ENCODE assay signal across 21 cellular contexts in the genomic region with DNA sequence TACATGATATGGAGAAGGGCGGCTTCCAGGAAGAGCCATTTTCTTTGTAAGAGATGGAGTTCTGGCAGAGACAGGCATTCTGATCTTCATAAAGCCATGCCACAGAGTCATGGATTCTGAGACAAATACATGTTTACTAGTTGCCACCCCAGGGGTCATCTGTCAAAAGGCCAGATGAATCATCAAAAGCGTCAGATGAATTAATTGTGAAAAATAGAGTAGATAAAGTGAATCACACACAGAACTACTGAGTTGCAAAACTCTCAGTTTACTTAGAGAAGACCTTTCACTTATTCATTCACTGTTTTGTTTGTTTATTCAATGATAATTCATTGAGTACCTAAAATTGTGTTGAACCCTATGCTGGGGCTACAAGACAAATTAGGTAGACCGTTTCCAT.
"Had no signal": no experiment of that assay in that cellular context is flagged by ENCODE, and none has a peak within 500 bp of the region (broad histone marks: within the 10 kb centered on the region; RNA-seq: fewer than 3 reads in every experiment).

No MANE protein-coding gene starts in this region.

- H3K4me1 ChIP-seq: esophagus muscularis mucosa, stomach, upper lobe of left lung had no signal

- DNase-seq: activated CD4-positive, alpha-beta T cell treated with anti-CD3 and anti-CD28 coated beads, Interleukin-2, amount 50 U/mL, for 4 hours; activated gamma-delta T cell; activated T-cell treated with anti-CD3 and anti-CD28 coated beads, Interleukin-2, amount 50 U/mL, for 72 hours; amniotic stem cell; effector CD8-positive, alpha-beta T cell; islet precursor cell; small intestine; stimulated activated CD4-positive, alpha-beta T cell treated with anti-CD3 and anti-CD28 coated beads, Interleukin-4, amount 100 ng/mL, for 24 hours; stomach; T-helper 2 cell; upper lobe of left lung had no signal

- FAIRE-seq: small intestine had no signal

- H3K27me3 Mint-ChIP-seq: dendritic cell treated with granulocyte-macrophage colony-stimulating factor and Interleukin-4, amounts not matched to agents 40 ng/mL and 50 ng/mL, for 4 days; progenitor cell of endocrine pancreas had no signal

- ATAC-seq: activated naive CD4-positive, alpha-beta T cell treated with anti-CD3 and anti-CD28 coated beads, Interleukin-2, amount 50 U/mL, for 72 hours; activated T-cell treated with anti-CD3 and anti-CD28 coated beads, Interleukin-2, amount 50 U/mL, for 72 hours; stimulated activated effector memory CD8-positive, alpha-beta T cell treated with anti-CD3 and anti-CD28 coated beads, Interleukin-12 subunit alpha, Interleukin-12 subunit beta, amount 100 ng/mL, for 72 hours had no signal

- H3K4me3 ChIP-seq: cardiac muscle cell, esophagus muscularis mucosa, hepatocyte, lung, right atrium auricular region, stomach, upper lobe of left lung had no signal

- H3K27ac Mint-ChIP-seq: activated naive CD4-positive, alpha-beta T cell treated with anti-CD3 and anti-CD28 coated beads, Interleukin-2, amount 50 U/mL, for 72 hours; activated T-cell treated with anti-CD3 and anti-CD28 coated beads, Interleukin-2, amount 50 U/mL, for 72 hours; dendritic cell treated with granulocyte-macrophage colony-stimulating factor and Interleukin-4, amounts not matched to agents 40 ng/mL and 50 ng/mL, for 4 days; progenitor cell of endocrine pancreas; stimulated activated effector memory CD8-positive, alpha-beta T cell treated with anti-CD3 and anti-CD28 coated beads, Interleukin-12 subunit alpha, Interleukin-12 subunit beta, amount 100 ng/mL, for 72 hours had no signal

- H3K27me3 ChIP-seq: cardiac muscle cell, esophagus muscularis mucosa, hepatocyte, right atrium auricular region, upper lobe of left lung had no signal

- H3K4me1 Mint-ChIP-seq: stimulated activated effector memory CD8-positive, alpha-beta T cell treated with anti-CD3 and anti-CD28 coated beads, Interleukin-12 subunit alpha, Interleukin-12 subunit beta, amount 100 ng/mL, for 72 hours had no signal

- H3K36me3 Mint-ChIP-seq: activated naive CD4-positive, alpha-beta T cell treated with anti-CD3 and anti-CD28 coated beads, Interleukin-2, amount 50 U/mL, for 72 hours; stimulated activated effector memory CD8-positive, alpha-beta T cell treated with anti-CD3 and anti-CD28 coated beads, Interleukin-12 subunit alpha, Interleukin-12 subunit beta, amount 100 ng/mL, for 72 hours had no signal

- H3K9me3 ChIP-seq: esophagus muscularis mucosa, right atrium auricular region had no signal

- H3K4me3 Mint-ChIP-seq: activated T-cell treated with anti-CD3 and anti-CD28 coated beads, Interleukin-2, amount 50 U/mL, for 72 hours; dendritic cell treated with granulocyte-macrophage colony-stimulating factor and Interleukin-4, amounts not matched to agents 40 ng/mL and 50 ng/mL, for 4 days; neural crest cell; stimulated activated effector memory CD8-positive, alpha-beta T cell treated with anti-CD3 and anti-CD28 coated beads, Interleukin-12 subunit alpha, Interleukin-12 subunit beta, amount 100 ng/mL, for 72 hours had no signal

- H3K36me3 ChIP-seq: cardiac muscle cell, esophagus muscularis mucosa, right atrium auricular region, stomach, upper lobe of left lung had no signal

- H3K27ac ChIP-seq: cardiac muscle cell, esophagus muscularis mucosa, hepatocyte, upper lobe of left lung had no signal
